17 cellular contexts compared by ENCODE assay signal in the genomic region with DNA sequence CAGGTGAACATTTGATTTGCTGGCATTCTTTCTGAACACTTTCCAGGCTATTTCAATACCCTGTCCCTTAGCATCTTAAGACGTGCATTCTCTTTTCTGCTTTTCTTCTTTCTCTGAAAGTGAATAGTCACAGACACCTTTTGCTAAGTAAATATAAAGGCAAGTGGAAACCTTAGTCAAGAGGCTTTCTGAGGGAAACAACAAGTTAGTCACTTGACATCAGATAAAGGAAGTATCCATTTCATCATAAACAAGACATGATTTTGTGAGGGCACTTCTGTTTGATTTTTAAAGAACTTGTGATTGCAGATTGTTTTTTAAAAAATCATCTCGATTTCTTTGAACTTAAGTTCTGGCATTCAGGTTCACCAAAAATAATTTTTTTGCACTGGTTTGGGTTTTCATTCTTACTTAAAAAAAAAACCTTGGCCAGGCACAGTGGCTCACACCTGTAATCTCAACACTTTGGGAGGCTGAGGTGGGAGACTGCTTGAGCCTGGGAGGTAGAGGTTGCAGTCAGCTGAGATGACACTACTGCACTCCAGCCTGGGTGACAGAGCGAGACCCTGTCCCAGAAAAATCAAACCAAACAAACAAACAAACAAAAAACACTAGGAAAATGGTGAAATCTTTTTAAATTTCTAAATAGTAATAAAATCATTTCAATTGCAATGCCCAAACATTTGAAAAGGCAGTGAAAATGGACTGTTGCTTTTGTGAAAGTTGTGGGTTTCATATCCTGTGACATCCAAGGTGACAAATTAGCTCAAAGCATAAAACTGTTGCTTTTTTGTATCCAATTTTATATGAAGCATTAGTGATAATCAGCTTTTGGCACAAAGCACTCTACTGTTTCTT. TPM values are rescaled to one million over a fixed set of nuclear protein-coding genes. Genes with fewer than 3 reads are reported as not detected.
"Had no signal": no experiment of that assay in that cellular context is flagged by ENCODE, and none has a peak within 500 bp of the region (broad histone marks: within the 10 kb centered on the region; RNA-seq: fewer than 3 reads in every experiment).

No MANE protein-coding gene starts in this region.

- H3K27me3 Mint-ChIP-seq: activated CD4-positive, alpha-beta memory T cell treated with anti-CD3 and anti-CD28 coated beads for 36 hours; activated naive CD8-positive, alpha-beta T cell treated with anti-CD3 and anti-CD28 coated beads for 36 hours had no signal

- H3K36me3 ChIP-seq: heart right ventricle, left ventricle myocardium inferior, stomach, thyroid gland had no signal

- H3K4me3 Mint-ChIP-seq: activated CD4-positive, alpha-beta memory T cell treated with anti-CD3 and anti-CD28 coated beads for 36 hours; activated naive CD8-positive, alpha-beta T cell treated with anti-CD3 and anti-CD28 coated beads for 36 hours had no signal

- H3K4me1 ChIP-seq: heart right ventricle, left ventricle myocardium inferior, stomach, thyroid gland had no signal

- H3K27ac Mint-ChIP-seq: activated CD4-positive, alpha-beta memory T cell treated with anti-CD3 and anti-CD28 coated beads for 36 hours; activated naive CD8-positive, alpha-beta T cell treated with anti-CD3 and anti-CD28 coated beads for 36 hours had no signal

- FAIRE-seq: kidney, urothelium cell line had no signal

- DNase-seq: activated CD4-positive, alpha-beta memory T cell treated with anti-CD3 and anti-CD28 coated beads for 36 hours; activated gamma-delta T cell treated with Interleukin-2 at 50 U/mL for 16 hours; activated naive CD8-positive, alpha-beta T cell treated with anti-CD3 and anti-CD28 coated beads for 36 hours; activated T-cell treated with anti-CD3 and anti-CD28 coated beads, Interleukin-2, amount 50 U/mL, for 48 hours; anterior cingulate cortex; foreskin melanocyte; heart right ventricle; kidney; left ventricle myocardium inferior; retina; stimulated activated CD4-positive, alpha-beta T cell treated with anti-CD3 and anti-CD28 coated beads, Interleukin-4, amount 100 ng/mL, for 4 hours; stomach; thyroid gland had no signal

- H3K9me3 ChIP-seq: heart right ventricle, left ventricle myocardium inferior, stomach, thyroid gland had no signal

- H3K36me3 Mint-ChIP-seq: activated CD4-positive, alpha-beta memory T cell treated with anti-CD3 and anti-CD28 coated beads for 36 hours; activated naive CD8-positive, alpha-beta T cell treated with anti-CD3 and anti-CD28 coated beads for 36 hours had no signal

- H3K27ac ChIP-seq: heart right ventricle, left ventricle myocardium inferior, stomach, thyroid gland, VCaP had no signal

- H3K9me3 Mint-ChIP-seq: activated CD4-positive, alpha-beta memory T cell treated with anti-CD3 and anti-CD28 coated beads for 36 hours; activated naive CD8-positive, alpha-beta T cell treated with anti-CD3 and anti-CD28 coated beads for 36 hours had no signal

- H3K4me3 ChIP-seq: heart right ventricle, left ventricle myocardium inferior, stomach, thyroid gland had no signal

- H3K27me3 ChIP-seq: heart right ventricle, stomach, thyroid gland had no signal

- ATAC-seq: heart right ventricle had no signal

RNA-seq across cellular contexts. Expression of a gene that starts 8.3 kb away (rescaled TPM):
- total RNA-seq: activated CD4-positive, alpha-beta memory T cell treated with anti-CD3 and anti-CD28 coated beads for 36 hours; activated naive CD8-positive, alpha-beta T cell treated with anti-CD3 and anti-CD28 coated beads for 36 hours; chondrocyte; heart right ventricle; kidney; left ventricle myocardium inferior; skeletal muscle tissue; stomach; thyroid gland had no signal
- polyA plus RNA-seq: heart right ventricle, stomach had no signal
